ENCODE assay signal across 7 cellular contexts in the genomic region with DNA sequence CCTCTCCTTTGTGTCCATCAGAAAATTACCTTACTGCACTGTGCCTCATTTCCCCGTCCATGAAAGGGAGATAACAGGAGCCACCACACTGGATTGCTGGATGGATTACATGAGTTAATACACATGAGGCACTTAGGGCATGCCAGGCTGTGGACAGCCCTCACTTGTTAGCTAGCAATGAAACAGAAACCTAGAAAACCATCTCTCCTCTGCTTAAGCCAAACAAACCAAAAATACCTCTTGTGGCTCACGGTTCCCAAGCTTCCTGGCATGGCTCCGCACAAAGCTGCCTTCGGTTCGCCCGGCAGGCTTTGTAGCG.
DNase-seq lines count a peak whose midpoint lies in the region; ATAC-seq and TF ChIP-seq lines count a peak whose summit lies in the region.

No MANE protein-coding gene starts in this region.

- H3K36me3 ChIP-seq in stomach smooth muscle (ENCODE audit: control insufficient read depth in 2 of 2, insufficient read depth in 2 of 2, low read length in 2 of 2): peaks cover 0 to 2% of the 10 kb centered on the region in 2 donors

- peak overlapping the region; percentile 93 for H3K4me3 ChIP-seq in astrocyte of the cerebellum (ENCODE audit: low read depth, low read length)
- H3K4me3 ChIP-seq in stomach smooth muscle (ENCODE audit: low read length in 2 of 2): peak overlapping the region; percentile 82 to 93

- in situ Hi-C loops in astrocyte of the cerebellum (cut with HindIII; ENCODE audit: low sequenced_read_pairs) (no loop called here), GM13977 (cut with MboI; ENCODE audit: low pct_unique_long_range_greater_than_20kb, low sequenced_read_pairs, unreplicated experiment) (no loop called here)

- ATAC-seq in GM18498 (IDR thresholded peaks at IDR 0.05; ENCODE audit: unreplicated experiment) (peak; percentile 35), GM21529 (IDR thresholded peaks at IDR 0.05; ENCODE audit: unreplicated experiment) (peak; percentile 30)

- H3K9me3 ChIP-seq in stomach smooth muscle (ENCODE audit: control insufficient read depth in 2 of 2, low read length in 2 of 2): no peaks in the 10 kb centered on the region

- H3K27ac ChIP-seq in stomach smooth muscle (ENCODE audit: low read length): peak overlapping the region; percentile 86

- no peaks in the 10 kb centered on the region for H3K27me3 ChIP-seq in stomach smooth muscle (ENCODE audit: control insufficient read depth in 1 of 2, insufficient read depth in 2 of 2, low read length in 2 of 2)

- peaks cover 20% of the 10 kb centered on the region for H3K4me1 ChIP-seq in stomach smooth muscle (ENCODE audit: control insufficient read depth, insufficient read depth, low read length)

- DNase-seq in HuH-7 (ENCODE audit: low spot score) (peak; percentile 18), astrocyte of the cerebellum (ENCODE audit: low read depth) (no peak), kidney glomerular epithelial cell (lab: John Stamatoyannopoulos, UW) (peak; percentile 44), GM13977 (ENCODE audit: low spot score) (no peak)

- no peak for TF ChIP-seq CTCF in astrocyte of the cerebellum (IDR thresholded peaks at IDR 0.05; ENCODE audit: low read depth, low read length, missing control alignments)
- no peak for TF ChIP-seq CTCF in GM13977 (IDR thresholded peaks at IDR 0.05; ENCODE audit: extremely low read depth, insufficient read depth, missing control alignments)

- H3K9ac ChIP-seq in stomach smooth muscle (ENCODE audit: low read length in 2 of 2): peak overlapping the region; percentile 85 to 89

Comparison
In these comparisons a context has a peak if more than half of its experiments do, and no peak if none do; other contexts are left out.
1. DNase-seq: peak in HuH-7 (single experiment) and kidney glomerular epithelial cell (single experiment); none in astrocyte of the cerebellum (single experiment) and GM13977 (single experiment).